Comparison of ENCODE assay signal across 1 cellular context in the genomic region with DNA sequence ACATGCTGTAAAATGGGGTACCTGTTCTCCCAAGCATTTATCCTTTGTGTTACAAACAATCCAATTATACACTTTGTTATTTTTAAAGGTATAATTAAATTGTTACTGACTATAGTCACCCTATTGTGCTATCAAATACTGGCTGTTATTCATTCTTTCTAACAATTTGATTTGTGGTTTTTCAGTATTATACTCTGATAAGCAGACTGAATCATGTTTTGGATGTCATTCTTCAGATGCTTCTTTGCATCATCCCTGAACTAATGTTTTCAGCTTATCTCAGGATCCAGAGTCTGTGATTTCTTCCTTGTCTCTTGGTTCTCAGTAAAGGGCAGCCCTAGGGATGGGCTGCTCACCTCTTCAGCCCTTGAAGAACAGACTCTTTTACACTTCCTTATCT.
TF ChIP-seq lines count a peak whose summit lies in the region.

No MANE protein-coding gene starts in this region.

TF ChIP-seq in WTC11, 78 proteins besides CTCF, POLR2A, EP300 and RAD21 (continued from another document):
- TF ChIP-seq, protein P1, sequence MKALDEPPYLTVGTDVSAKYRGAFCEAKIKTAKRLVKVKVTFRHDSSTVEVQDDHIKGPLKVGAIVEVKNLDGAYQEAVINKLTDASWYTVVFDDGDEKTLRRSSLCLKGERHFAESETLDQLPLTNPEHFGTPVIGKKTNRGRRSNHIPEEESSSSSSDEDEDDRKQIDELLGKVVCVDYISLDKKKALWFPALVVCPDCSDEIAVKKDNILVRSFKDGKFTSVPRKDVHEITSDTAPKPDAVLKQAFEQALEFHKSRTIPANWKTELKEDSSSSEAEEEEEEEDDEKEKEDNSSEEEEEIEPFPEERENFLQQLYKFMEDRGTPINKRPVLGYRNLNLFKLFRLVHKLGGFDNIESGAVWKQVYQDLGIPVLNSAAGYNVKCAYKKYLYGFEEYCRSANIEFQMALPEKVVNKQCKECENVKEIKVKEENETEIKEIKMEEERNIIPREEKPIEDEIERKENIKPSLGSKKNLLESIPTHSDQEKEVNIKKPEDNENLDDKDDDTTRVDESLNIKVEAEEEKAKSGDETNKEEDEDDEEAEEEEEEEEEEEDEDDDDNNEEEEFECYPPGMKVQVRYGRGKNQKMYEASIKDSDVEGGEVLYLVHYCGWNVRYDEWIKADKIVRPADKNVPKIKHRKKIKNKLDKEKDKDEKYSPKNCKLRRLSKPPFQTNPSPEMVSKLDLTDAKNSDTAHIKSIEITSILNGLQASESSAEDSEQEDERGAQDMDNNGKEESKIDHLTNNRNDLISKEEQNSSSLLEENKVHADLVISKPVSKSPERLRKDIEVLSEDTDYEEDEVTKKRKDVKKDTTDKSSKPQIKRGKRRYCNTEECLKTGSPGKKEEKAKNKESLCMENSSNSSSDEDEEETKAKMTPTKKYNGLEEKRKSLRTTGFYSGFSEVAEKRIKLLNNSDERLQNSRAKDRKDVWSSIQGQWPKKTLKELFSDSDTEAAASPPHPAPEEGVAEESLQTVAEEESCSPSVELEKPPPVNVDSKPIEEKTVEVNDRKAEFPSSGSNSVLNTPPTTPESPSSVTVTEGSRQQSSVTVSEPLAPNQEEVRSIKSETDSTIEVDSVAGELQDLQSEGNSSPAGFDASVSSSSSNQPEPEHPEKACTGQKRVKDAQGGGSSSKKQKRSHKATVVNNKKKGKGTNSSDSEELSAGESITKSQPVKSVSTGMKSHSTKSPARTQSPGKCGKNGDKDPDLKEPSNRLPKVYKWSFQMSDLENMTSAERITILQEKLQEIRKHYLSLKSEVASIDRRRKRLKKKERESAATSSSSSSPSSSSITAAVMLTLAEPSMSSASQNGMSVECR (CRISPR knock-in tag; IDR thresholded peaks at IDR 0.05; ENCODE audit: borderline replicate concordance): no peak
- TF ChIP-seq, protein P2, sequence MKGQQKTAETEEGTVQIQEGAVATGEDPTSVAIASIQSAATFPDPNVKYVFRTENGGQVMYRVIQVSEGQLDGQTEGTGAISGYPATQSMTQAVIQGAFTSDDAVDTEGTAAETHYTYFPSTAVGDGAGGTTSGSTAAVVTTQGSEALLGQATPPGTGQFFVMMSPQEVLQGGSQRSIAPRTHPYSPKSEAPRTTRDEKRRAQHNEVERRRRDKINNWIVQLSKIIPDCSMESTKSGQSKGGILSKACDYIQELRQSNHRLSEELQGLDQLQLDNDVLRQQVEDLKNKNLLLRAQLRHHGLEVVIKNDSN (CRISPR knock-in tag; IDR thresholded peaks at IDR 0.05): no peak
- no peak for TF ChIP-seq ZNF423 (CRISPR knock-in tag; IDR thresholded peaks at IDR 0.05)
